In the genomic region with DNA sequence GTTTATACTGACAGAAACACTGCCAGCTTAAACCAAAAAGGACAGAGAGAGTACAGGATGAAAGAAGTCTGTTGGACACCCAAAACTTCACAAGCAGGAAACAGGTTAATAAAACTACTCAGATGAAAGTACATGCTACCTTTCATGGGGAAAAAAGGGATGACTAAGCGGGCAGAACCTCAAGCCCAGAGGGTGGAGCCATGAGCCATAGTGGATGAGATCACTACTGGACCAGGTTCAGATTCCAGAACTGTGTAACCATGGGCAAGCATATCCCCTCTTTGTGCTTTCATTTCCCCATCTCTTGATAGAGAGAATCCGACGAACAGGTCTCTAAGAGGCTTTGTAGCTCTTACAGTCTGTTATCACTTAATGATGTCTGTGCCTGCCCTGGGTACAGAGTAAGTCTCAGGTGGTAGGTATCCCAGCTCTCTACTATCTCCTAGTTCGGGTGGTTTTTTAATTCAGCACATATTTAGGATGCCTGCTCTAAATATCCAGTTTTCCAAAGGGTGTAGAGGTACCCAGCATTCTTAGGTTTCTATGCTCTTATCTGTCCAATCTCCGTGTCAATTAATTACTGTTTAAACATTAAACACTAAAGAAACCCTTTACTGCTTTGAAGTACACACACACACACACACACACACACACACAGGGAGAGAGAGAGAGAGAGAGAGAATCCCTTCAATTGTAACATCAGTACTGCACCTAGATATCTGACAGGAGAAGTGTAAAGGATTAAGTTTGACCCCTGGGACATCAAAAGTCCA, we compare ENCODE assay signal across 15 cellular contexts.
A peak's percentile ranks its signal among the peaks of the same experiment; 100 is the strongest.
DNase-seq lines count a peak whose midpoint lies in the region; ATAC-seq, FAIRE-seq and TF ChIP-seq lines count a peak whose summit lies in the region.
"Had no signal": no experiment of that assay in that cellular context is flagged by ENCODE, and none has a peak within 500 bp of the region (broad histone marks: within the 10 kb centered on the region; RNA-seq: fewer than 3 reads in every experiment).

No MANE protein-coding gene starts in this region.

- DNase-seq in left ventricle myocardium superior (no peak), left ventricle myocardium inferior (no peak), bronchial epithelial cell (ENCODE audit: low read depth) (peak; percentile 52), iris pigment epithelial cell (ENCODE audit: low read depth) (peak; percentile 58), coronary artery (ENCODE audit: low spot score) (no peak)
- DNase-seq: activated CD8-positive, alpha-beta memory T cell treated with anti-CD3 and anti-CD28 coated beads, Interleukin-2, amount 50 U/mL, for 4 hours; activated naive CD4-positive, alpha-beta T cell treated with anti-CD3 and anti-CD28 coated beads, Interleukin-2, amount 50 U/mL, for 16 hours; Calu3; NCI-H1092; NCI-H345; stimulated activated naive B cell treated with anti-CD40 and anti-IgM and Interleukin-4, amounts not matched to agents 10 μg/mL and 1 μg/mL and 100 μg/mL, for 72 hours had no signal

- H3K27ac ChIP-seq in left ventricle myocardium inferior (replicated peaks) (no peak overlapping the region), coronary artery (no peak overlapping the region)

- intact Hi-C loops in left ventricle myocardium superior (cut with micrococcal nuclease) (no loop called here), left ventricle myocardium inferior (cut with micrococcal nuclease) (no loop called here)

- FAIRE-seq in bronchial epithelial cell (lab: Jason Lieb, UNC): no peak

- peaks cover 4% of the 10 kb centered on the region for H3K4me1 ChIP-seq in left ventricle myocardium inferior

- ATAC-seq in left ventricle myocardium superior (peak; percentile 45), GM18867 (IDR thresholded peaks at IDR 0.05; ENCODE audit: unreplicated experiment) (no peak), HG03565 (IDR thresholded peaks at IDR 0.05; ENCODE audit: unreplicated experiment) (no peak), HG03097 (IDR thresholded peaks at IDR 0.05; ENCODE audit: low FRiP score, unreplicated experiment) (no peak)
- ATAC-seq: stimulated activated naive B cell treated with anti-CD40 and anti-IgM and Interleukin-4, amounts not matched to agents 10 μg/mL and 1 μg/mL and 100 μg/mL, for 72 hours had no signal

- peaks cover 37% of the 10 kb centered on the region for H3K9me3 ChIP-seq in left ventricle myocardium inferior (replicated peaks)

- peaks cover 5% of the 10 kb centered on the region for H3K27me3 ChIP-seq in left ventricle myocardium inferior (ENCODE audit: low read depth)
- no peaks in the 10 kb centered on the region for H3K27me3 ChIP-seq in bronchial epithelial cell (ENCODE audit: control insufficient read depth, insufficient read depth, low read length)

- H3K36me3 ChIP-seq in left ventricle myocardium inferior (peaks cover 14% of the 10 kb centered on the region), bronchial epithelial cell (ENCODE audit: control insufficient read depth, insufficient read depth, low read length) (no peaks in the 10 kb centered on the region)

- H3K4me3 ChIP-seq in left ventricle myocardium inferior (no peak overlapping the region), bronchial epithelial cell (ENCODE audit: low read depth, low read length) (no peak overlapping the region), coronary artery (no peak overlapping the region)
- H3K4me3 ChIP-seq: lung had no signal

- TF ChIP-seq CTCF in left ventricle myocardium inferior (IDR thresholded peaks at IDR 0.05; ENCODE audit: borderline replicate concordance): no peak
- no peak for TF ChIP-seq CTCF in bronchial epithelial cell (IDR thresholded peaks at IDR 0.05; ENCODE audit: insufficient read depth, low read length, severe bottlenecking)
- no peak for TF ChIP-seq CTCF in coronary artery (IDR thresholded peaks at IDR 0.05)

Comparison
In these comparisons a context has a peak if more than half of its experiments do, and no peak if none do; other contexts are left out.
1. DNase-seq: peak in bronchial epithelial cell (single experiment) and iris pigment epithelial cell (single experiment); none in left ventricle myocardium superior (single experiment), left ventricle myocardium inferior (single experiment) and coronary artery (single experiment).